ENCODE assay signal across 19 cellular contexts in genomic region chr13:109812375-109812774, GRCh38.
"Had no signal": no experiment of that assay in that cellular context is flagged by ENCODE, and none has a peak within 500 bp of the region (broad histone marks: within the 10 kb centered on the region; RNA-seq: fewer than 3 reads in every experiment).

No MANE protein-coding gene starts in this region.

- ATAC-seq: lower lobe of right lung; psoas muscle; sciatic nerve; stimulated activated naive B cell treated with anti-CD40 and anti-IgM and Interleukin-4, amounts not matched to agents 10 μg/mL and 1 μg/mL and 100 μg/mL, for 72 hours; stimulated activated naive CD8-positive, alpha-beta T cell treated with anti-CD3 and anti-CD28 coated beads, Interleukin-15, amount 100 ng/mL, for 72 hours had no signal

- H3K4me1 Mint-ChIP-seq: memory B cell; naive B cell; stimulated activated naive B cell treated with anti-CD40 and anti-IgM and Interleukin-4, amounts not matched to agents 10 μg/mL and 1 μg/mL and 100 μg/mL, for 72 hours; stimulated activated naive CD8-positive, alpha-beta T cell treated with anti-CD3 and anti-CD28 coated beads, Interleukin-15, amount 100 ng/mL, for 72 hours had no signal

- H3K4me3 Mint-ChIP-seq: memory B cell; naive B cell; stimulated activated naive B cell treated with anti-CD40 and anti-IgM and Interleukin-4, amounts not matched to agents 10 μg/mL and 1 μg/mL and 100 μg/mL, for 72 hours; stimulated activated naive CD8-positive, alpha-beta T cell treated with anti-CD3 and anti-CD28 coated beads, Interleukin-15, amount 100 ng/mL, for 72 hours had no signal

- H3K27ac Mint-ChIP-seq: memory B cell; naive B cell; stimulated activated naive B cell treated with anti-CD40 and anti-IgM and Interleukin-4, amounts not matched to agents 10 μg/mL and 1 μg/mL and 100 μg/mL, for 72 hours had no signal

- H3K9me3 Mint-ChIP-seq: memory B cell; naive B cell; stimulated activated naive B cell treated with anti-CD40 and anti-IgM and Interleukin-4, amounts not matched to agents 10 μg/mL and 1 μg/mL and 100 μg/mL, for 72 hours; stimulated activated naive CD8-positive, alpha-beta T cell treated with anti-CD3 and anti-CD28 coated beads, Interleukin-15, amount 100 ng/mL, for 72 hours had no signal

- H3K4me3 ChIP-seq: dorsolateral prefrontal cortex, heart left ventricle, left ventricle myocardium inferior, lower lobe of right lung, psoas muscle, testis, tibial nerve had no signal

- H3K36me3 Mint-ChIP-seq: memory B cell; naive B cell; stimulated activated naive B cell treated with anti-CD40 and anti-IgM and Interleukin-4, amounts not matched to agents 10 μg/mL and 1 μg/mL and 100 μg/mL, for 72 hours had no signal

- DNase-seq: cortex of kidney; dorsolateral prefrontal cortex; effector CD8-positive, alpha-beta T cell; heart left ventricle; hippocampal formation; kidney glomerular epithelial cell; left ventricle myocardium inferior; lower lobe of right lung; midbrain; naive B cell; psoas muscle; stimulated activated CD4-positive, alpha-beta T cell treated with anti-CD3 and anti-CD28 coated beads, Interleukin-2, amount 100 ng/mL, for 24 hours; stimulated activated CD4-positive, alpha-beta T cell treated with anti-CD3 and anti-CD28 coated beads, Interleukin-4, amount 100 ng/mL, for 4 hours; stimulated activated naive B cell treated with anti-CD40 and anti-IgM and Interleukin-4, amounts not matched to agents 10 μg/mL and 1 μg/mL and 100 μg/mL, for 72 hours; stimulated activated naive CD8-positive, alpha-beta T cell treated with anti-CD3 and anti-CD28 coated beads, Interleukin-15, amount 100 ng/mL, for 72 hours; testis had no signal
